ENCODE assay signal across 8 cellular contexts in the genomic region with DNA sequence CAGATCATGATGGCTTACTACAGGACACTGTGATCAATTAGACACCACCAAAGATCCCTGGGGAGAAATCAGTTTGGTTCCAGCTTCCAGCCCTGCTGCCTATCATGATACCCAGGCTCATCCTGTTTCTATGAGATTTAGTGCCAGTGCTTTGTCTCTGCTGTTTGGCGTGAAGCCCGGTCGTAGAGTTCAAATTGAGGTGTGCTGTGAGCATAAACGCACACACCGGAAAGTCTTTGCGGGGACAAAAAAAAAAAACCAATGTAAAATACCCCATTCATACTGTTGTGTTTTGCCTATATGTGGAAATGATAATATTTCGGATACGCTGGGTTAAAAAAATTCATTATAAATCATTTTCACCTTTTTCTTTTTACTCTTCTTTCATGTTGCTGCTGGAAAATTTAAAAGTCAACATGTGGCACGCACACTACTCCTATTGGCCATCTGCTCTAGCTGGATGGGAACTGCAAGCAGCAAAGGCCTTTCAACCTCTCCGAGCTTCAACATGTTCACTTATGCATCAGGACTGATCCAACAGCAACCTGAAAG. TPM values are rescaled to one million over a fixed set of nuclear protein-coding genes. Genes with fewer than 3 reads are reported as not detected.
DNase-seq lines count a peak whose midpoint lies in the region; ATAC-seq, FAIRE-seq and TF ChIP-seq lines count a peak whose summit lies in the region.

No MANE protein-coding gene starts in this region.

- POLR2A ChIA-PET in A549 (lab: Yijun Ruan, JAX) (interaction anchor here (0.6 to 2.0 kb wide), 8 partner anchors 11 to 207 kb away, joined by 3 to 8 read pairs (median 4); a partner anchor contains a TSS), HEK293T (lab: Yijun Ruan, JAX) (interaction anchor here (0.6 to 2.9 kb wide), 7 partner anchors 9 to 43 kb away, joined by 3 to 31 read pairs (median 7); a partner anchor contains a TSS)

- DNase-seq in A549 (ENCODE audit: low read depth in 1 of 2, low spot score in 1 of 2) (no peak), HEK293T (ENCODE audit: extremely low spot score) (no peak), right cardiac atrium (peak in 1 of 3 donors; percentile 49), pons (ENCODE audit: low spot score) (no peak)

- H3K27ac Mint-ChIP-seq in stimulated activated memory B cell treated with anti-CD40 and anti-IgM and Interleukin-4, amounts not matched to agents 10 μg/mL and 1 μg/mL and 100 μg/mL, for 72 hours = peak overlapping the region; percentile 94

- H3K4me3 ChIP-seq in A549 (peak overlapping the region; percentile 51), WI38 (ENCODE audit: low read depth, low read length) (peak overlapping the region; percentile 44), right cardiac atrium (ENCODE audit: low read length) (peak overlapping the region; percentile 27)

- no peaks in the 10 kb centered on the region for H3K9me3 Mint-ChIP-seq in stimulated activated memory B cell treated with anti-CD40 and anti-IgM and Interleukin-4, amounts not matched to agents 10 μg/mL and 1 μg/mL and 100 μg/mL, for 72 hours

- intact Hi-C loops in right cardiac atrium (cut with DNase I) = no loop called here

- FAIRE-seq in A549 (lab: Jason Lieb, UNC) = no peak

- peak overlapping the region; percentile 81 to 97 for H3K27ac ChIP-seq in A549
- H3K27ac ChIP-seq in right cardiac atrium (ENCODE audit: low read length) = peak overlapping the region; percentile 52

- peak overlapping the region; percentile 89 for H3K4me2 ChIP-seq in A549

- WGBS in A549 (ENCODE audit: missing lambda C conversion rate) = 39% methylated on average over 10 of the region's 10 CpGs
- WGBS in right cardiac atrium = 7% methylated on average over 10 of the region's 10 CpGs

- no peaks in the 10 kb centered on the region for H3K27me3 Mint-ChIP-seq in stimulated activated memory B cell treated with anti-CD40 and anti-IgM and Interleukin-4, amounts not matched to agents 10 μg/mL and 1 μg/mL and 100 μg/mL, for 72 hours

- TF ChIP-seq CTCF in A549 (IDR thresholded peaks at IDR 0.05) (no peak), WI38 (IDR thresholded peaks at IDR 0.05; ENCODE audit: low read depth, low read length) (no peak)

- TF ChIP-seq RAD21 in A549 (conservative IDR thresholded peaks at IDR 0.05 in 1 of 2, IDR thresholded peaks at IDR 0.05 in 1 of 2) = no peak

- H3K27me3 ChIP-seq in right cardiac atrium (ENCODE audit: control insufficient read depth, insufficient read depth) = no peaks in the 10 kb centered on the region

- H3K4me1 ChIP-seq in A549 = peaks cover 16% of the 10 kb centered on the region
- H3K4me1 ChIP-seq in right cardiac atrium (ENCODE audit: control insufficient read depth, insufficient read depth, low read length) = peaks cover 2% of the 10 kb centered on the region

- H3K4me3 Mint-ChIP-seq in stimulated activated memory B cell treated with anti-CD40 and anti-IgM and Interleukin-4, amounts not matched to agents 10 μg/mL and 1 μg/mL and 100 μg/mL, for 72 hours = peak overlapping the region; percentile 91

- H3K4me1 Mint-ChIP-seq in stimulated activated memory B cell treated with anti-CD40 and anti-IgM and Interleukin-4, amounts not matched to agents 10 μg/mL and 1 μg/mL and 100 μg/mL, for 72 hours = peaks cover 8% of the 10 kb centered on the region

- ATAC-seq in A549 = no peak; a peak in 1 of 6 replicates
- no peak for ATAC-seq in right cardiac atrium
- ATAC-seq in stimulated activated memory B cell treated with anti-CD40 and anti-IgM and Interleukin-4, amounts not matched to agents 10 μg/mL and 1 μg/mL and 100 μg/mL, for 72 hours = no peak
- no peak for ATAC-seq in HG03432 (IDR thresholded peaks at IDR 0.05; ENCODE audit: unreplicated experiment)
- ATAC-seq in HG02678 (IDR thresholded peaks at IDR 0.05; ENCODE audit: unreplicated experiment) = no peak

- no peak for TF ChIP-seq EP300 in A549 (IDR thresholded peaks at IDR 0.05)

- H3K36me3 Mint-ChIP-seq in stimulated activated memory B cell treated with anti-CD40 and anti-IgM and Interleukin-4, amounts not matched to agents 10 μg/mL and 1 μg/mL and 100 μg/mL, for 72 hours = peaks cover 15% of the 10 kb centered on the region

- H3K9me3 ChIP-seq in A549 (no peaks in the 10 kb centered on the region), right cardiac atrium (ENCODE audit: control insufficient read depth, low read length) (no peaks in the 10 kb centered on the region)

- CTCF ChIA-PET in A549 (lab: Yijun Ruan, JAX) (interaction anchor here (0.6 to 2.4 kb wide), 4 partner anchors 9 to 226 kb away, joined by 3 to 13 read pairs (median 4); a partner anchor contains a TSS), HEK293T (lab: Yijun Ruan, JAX) (interaction anchor here (3.2 kb wide), 1 partner anchor 13 kb away, joined by 10 read pairs; no protein-coding TSS in a partner anchor)

- TF ChIP-seq POLR2A in A549 (IDR thresholded peaks at IDR 0.05; ENCODE audit: low read length) = no peak

TF ChIP-seq in A549, 52 proteins besides CTCF, POLR2A, EP300 and RAD21:
- TF ChIP-seq HEYL (CRISPR knock-in tag; IDR thresholded peaks at IDR 0.05) (no peak), JUN (IDR thresholded peaks at IDR 0.05) (peak in 1 of 2 experiments; percentile 6; a peak in 1 of 5 replicates)
TF ChIP-seq in A549: peak in this region for 1.

TF ChIP-seq in HEK293T, 16 proteins besides CTCF, POLR2A, EP300 and RAD21:
- TF ChIP-seq FOXM1 (IDR thresholded peaks at IDR 0.05; ENCODE audit: borderline replicate concordance) = peak; percentile 97
- TF ChIP-seq ELF4 (IDR thresholded peaks at IDR 0.05) = no peak
- no peak for TF ChIP-seq ARNT (IDR thresholded peaks at IDR 0.05)
- no peak for TF ChIP-seq CTBP1 (IDR thresholded peaks at IDR 0.05; ENCODE audit: borderline replicate concordance)
- TF ChIP-seq, protein P1, sequence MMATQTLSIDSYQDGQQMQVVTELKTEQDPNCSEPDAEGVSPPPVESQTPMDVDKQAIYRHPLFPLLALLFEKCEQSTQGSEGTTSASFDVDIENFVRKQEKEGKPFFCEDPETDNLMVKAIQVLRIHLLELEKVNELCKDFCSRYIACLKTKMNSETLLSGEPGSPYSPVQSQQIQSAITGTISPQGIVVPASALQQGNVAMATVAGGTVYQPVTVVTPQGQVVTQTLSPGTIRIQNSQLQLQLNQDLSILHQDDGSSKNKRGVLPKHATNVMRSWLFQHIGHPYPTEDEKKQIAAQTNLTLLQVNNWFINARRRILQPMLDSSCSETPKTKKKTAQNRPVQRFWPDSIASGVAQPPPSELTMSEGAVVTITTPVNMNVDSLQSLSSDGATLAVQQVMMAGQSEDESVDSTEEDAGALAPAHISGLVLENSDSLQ (IDR thresholded peaks at IDR 0.05) = no peak
- no peak for TF ChIP-seq TARDBP (IDR thresholded peaks at IDR 0.05)
- TF ChIP-seq NFRKB (IDR thresholded peaks at IDR 0.05) = no peak

RNA-seq across cellular contexts. Expression of a gene that starts 0.6 kb away (rescaled TPM):
- polyA plus RNA-seq in A549 (2011; rRNA removed) = 137 and 209 TPM in 2 replicates
- 88.4 and 101 TPM in 2 replicates for polyA plus RNA-seq in A549 (2012; cell fraction: cytosol; rRNA removed)
- 65.4 and 111 TPM in 2 replicates for polyA plus RNA-seq in A549 (2012; cell fraction: nucleus; rRNA removed)
- 165 to 190 TPM (median 166 TPM) in 3 replicates for polyA plus RNA-seq in A549 (2017; fragmentation: RNase III; extraction: RNeasy Plus Mini Kit Qiagen cat#74134 plus additional on column Dnase treatment)
- 113 and 122 TPM in 2 replicates for polyA minus RNA-seq in A549 (2011; rRNA and poly(A)+ RNA removed)
- 10 to 100 TPM; 18.7 to 27.0 (median 21.4) TPM for total RNA-seq in right cardiac atrium
- polyA plus RNA-seq in right cardiac atrium = 14.0 TPM

RNA-seq across cellular contexts. Expression of a gene that starts 11.2 kb away (rescaled TPM):
- polyA plus RNA-seq in A549 (2011; rRNA removed) (0.39 and 0.56 TPM in 2 replicates), A549 (2017; fragmentation: RNase III; extraction: RNeasy Plus Mini Kit Qiagen cat#74134 plus additional on column Dnase treatment) (0.13 to 0.21 TPM (median 0.15 TPM) in 3 replicates), right cardiac atrium (4.7 TPM)
- polyA plus RNA-seq in A549 (2012; cell fraction: cytosol; rRNA removed) = 0.12 and 0.19 TPM in 2 replicates
- polyA plus RNA-seq in A549 (2012; cell fraction: nucleus; rRNA removed) = 0.56 and 0.72 TPM in 2 replicates
- 0.58 and 0.99 TPM in 2 replicates for polyA minus RNA-seq in A549 (2011; rRNA and poly(A)+ RNA removed)
- total RNA-seq in right cardiac atrium = 10 to 100 TPM in 3 of 4 donors, 1 to 10 TPM in 1; 7.8 to 14.4 (median 11.4) TPM

RNA-seq across cellular contexts. Expression of a gene that starts 43.2 kb away (rescaled TPM):
- polyA plus RNA-seq in A549 (2011; rRNA removed) = 10.7 and 11.2 TPM in 2 replicates
- polyA plus RNA-seq in A549 (2012; cell fraction: cytosol; rRNA removed) = 9.6 and 10.7 TPM in 2 replicates
- polyA plus RNA-seq in A549 (2012; cell fraction: nucleus; rRNA removed) = 14.9 and 15.8 TPM in 2 replicates
- polyA plus RNA-seq in A549 (2017; fragmentation: RNase III; extraction: RNeasy Plus Mini Kit Qiagen cat#74134 plus additional on column Dnase treatment) = 13.8 to 15.1 TPM (median 14.3 TPM) in 3 replicates
- 8.6 and 11.1 TPM in 2 replicates for polyA minus RNA-seq in A549 (2011; rRNA and poly(A)+ RNA removed)
- total RNA-seq in right cardiac atrium = 10 to 100 TPM; 25.3 to 42.7 (median 35.8) TPM
- 20.4 TPM for polyA plus RNA-seq in right cardiac atrium
